ENCODE assay signal across 32 cellular contexts in genomic region chr1:91478693-91479234, GRCh38.
"Had no signal": no experiment of that assay in that cellular context is flagged by ENCODE, and none has a peak within 500 bp of the region (broad histone marks: within the 10 kb centered on the region; RNA-seq: fewer than 3 reads in every experiment).

No MANE protein-coding gene starts in this region.

- H3K4me1 ChIP-seq: foreskin keratinocyte, pancreas, prostate gland, sigmoid colon had no signal

- H3K36me3 Mint-ChIP-seq: activated naive CD4-positive, alpha-beta T cell treated with anti-CD3 and anti-CD28 coated beads, Interleukin-2, amount 10 ng/mL, durations not matched to agents 7 days and 5 days; stimulated activated effector memory CD8-positive, alpha-beta T cell treated with anti-CD3 and anti-CD28 coated beads, Interleukin-12 subunit alpha, Interleukin-12 subunit beta, amount 100 ng/mL, for 72 hours had no signal

- H3K36me3 ChIP-seq: heart left ventricle, pancreas, prostate gland, sigmoid colon, thoracic aorta, uterus had no signal

- H3K9me3 Mint-ChIP-seq: activated CD4-positive, alpha-beta T cell treated with anti-CD3 and anti-CD28 coated beads, Interleukin-2, amount 10 ng/mL, durations not matched to agents 24 days and 14 days; activated T-helper 1 cell treated with anti-CD3 and anti-CD28 coated beads, Interleukin-12 subunit alpha, Interleukin-12 subunit beta, Interleukin-2, Interleukin-4 antibody, amounts not matched to agents 30 ng/mL and 10 ng/mL and 1 ng/mL, durations not matched to agents 14 hours and 24 hours and 36 hours had no signal

- H3K27me3 ChIP-seq: foreskin keratinocyte, pancreas, sigmoid colon, uterus had no signal

- H3K4me3 Mint-ChIP-seq: activated CD4-positive, alpha-beta memory T cell treated with anti-CD3 and anti-CD28 coated beads for 36 hours; activated CD4-positive, alpha-beta T cell treated with anti-CD3 and anti-CD28 coated beads, Interleukin-2, amount 10 ng/mL, durations not matched to agents 24 days and 14 days; activated naive CD4-positive, alpha-beta T cell treated with anti-CD3 and anti-CD28 coated beads, Interleukin-2, amount 10 ng/mL, durations not matched to agents 7 days and 5 days; activated T-helper 1 cell treated with anti-CD3 and anti-CD28 coated beads, Interleukin-12 subunit alpha, Interleukin-12 subunit beta, Interleukin-2, Interleukin-4 antibody, amounts not matched to agents 30 ng/mL and 10 ng/mL and 1 ng/mL, durations not matched to agents 14 hours and 24 hours and 36 hours; endodermal cell; naive thymus-derived CD8-positive, alpha-beta T cell; neural crest cell; stimulated activated effector memory CD8-positive, alpha-beta T cell treated with anti-CD3 and anti-CD28 coated beads, Interleukin-12 subunit alpha, Interleukin-12 subunit beta, amount 100 ng/mL, for 72 hours; stimulated activated naive CD8-positive, alpha-beta T cell treated with anti-CD3 and anti-CD28 coated beads, Interleukin-15, Interleukin-2, amounts not matched to agents 100 ng/mL and 50 ng/mL, for 24 hours; T-helper 17 cell had no signal

- H3K4me1 Mint-ChIP-seq: activated CD4-positive, alpha-beta T cell treated with anti-CD3 and anti-CD28 coated beads, Interleukin-2, amount 10 ng/mL, durations not matched to agents 24 days and 14 days; activated naive CD4-positive, alpha-beta T cell treated with anti-CD3 and anti-CD28 coated beads, Interleukin-2, amount 10 ng/mL, durations not matched to agents 7 days and 5 days; endodermal cell; naive thymus-derived CD8-positive, alpha-beta T cell; neural crest cell; stimulated activated effector memory CD8-positive, alpha-beta T cell treated with anti-CD3 and anti-CD28 coated beads, Interleukin-12 subunit alpha, Interleukin-12 subunit beta, amount 100 ng/mL, for 72 hours had no signal

- H3K27ac Mint-ChIP-seq: activated CD4-positive, alpha-beta memory T cell treated with anti-CD3 and anti-CD28 coated beads for 36 hours; activated CD4-positive, alpha-beta T cell treated with anti-CD3 and anti-CD28 coated beads, Interleukin-2, amount 10 ng/mL, durations not matched to agents 24 days and 14 days; activated naive CD4-positive, alpha-beta T cell treated with anti-CD3 and anti-CD28 coated beads, Interleukin-2, amount 10 ng/mL, durations not matched to agents 7 days and 5 days; activated T-helper 1 cell treated with anti-CD3 and anti-CD28 coated beads, Interleukin-12 subunit alpha, Interleukin-12 subunit beta, Interleukin-2, Interleukin-4 antibody, amounts not matched to agents 30 ng/mL and 10 ng/mL and 1 ng/mL, durations not matched to agents 14 hours and 24 hours and 36 hours; endodermal cell; naive thymus-derived CD8-positive, alpha-beta T cell; stimulated activated effector memory CD8-positive, alpha-beta T cell treated with anti-CD3 and anti-CD28 coated beads, Interleukin-12 subunit alpha, Interleukin-12 subunit beta, amount 100 ng/mL, for 72 hours; stimulated activated naive CD8-positive, alpha-beta T cell treated with anti-CD3 and anti-CD28 coated beads, Interleukin-15, Interleukin-2, amounts not matched to agents 100 ng/mL and 50 ng/mL, for 24 hours; T-helper 17 cell had no signal

- H3K4me3 ChIP-seq: heart left ventricle, pancreas, prostate gland, sigmoid colon, thoracic aorta, uterus had no signal

- DNase-seq: activated CD4-positive, alpha-beta memory T cell treated with anti-CD3 and anti-CD28 coated beads for 36 hours; activated CD4-positive, alpha-beta T cell treated with anti-CD3 and anti-CD28 coated beads, Interleukin-2, amount 10 ng/mL, durations not matched to agents 24 days and 14 days; activated CD4-positive, CD25-positive, alpha-beta regulatory T cell treated with anti-CD3 and anti-CD28 coated beads, Interleukin-2, amount 50 U/mL, for 72 hours; activated CD8-positive, alpha-beta memory T cell treated with anti-CD3 and anti-CD28 coated beads, Interleukin-2, amount 50 U/mL, for 4 hours; activated gamma-delta T cell; activated naive CD4-positive, alpha-beta T cell treated with anti-CD3 and anti-CD28 coated beads, Interleukin-2, amount 10 ng/mL, durations not matched to agents 7 days and 5 days; activated T-cell treated with anti-CD3 and anti-CD28 coated beads, Interleukin-2, amount 50 U/mL, for 1 hour; amniotic stem cell; caudate nucleus; cortex of kidney; endodermal cell; foreskin keratinocyte; heart left ventricle; midbrain; naive thymus-derived CD8-positive, alpha-beta T cell; nucleus accumbens; pancreas; retina; sigmoid colon; small intestine; stimulated activated CD4-positive, alpha-beta T cell treated with anti-CD3 and anti-CD28 coated beads, Interleukin-4, amount 100 ng/mL, for 24 hours; T-helper 17 cell; T1000; trophoblast cell; uterus had no signal

- H3K27ac ChIP-seq: epithelial cell of prostate, foreskin keratinocyte, heart left ventricle, pancreas, prostate gland, sigmoid colon, thoracic aorta, uterus had no signal

- H3K27me3 Mint-ChIP-seq: activated CD4-positive, alpha-beta memory T cell treated with anti-CD3 and anti-CD28 coated beads for 36 hours had no signal

- H3K9me3 ChIP-seq: pancreas, prostate gland, sigmoid colon, thoracic aorta, uterus had no signal
